16 cellular contexts compared by ENCODE assay signal in the genomic region with DNA sequence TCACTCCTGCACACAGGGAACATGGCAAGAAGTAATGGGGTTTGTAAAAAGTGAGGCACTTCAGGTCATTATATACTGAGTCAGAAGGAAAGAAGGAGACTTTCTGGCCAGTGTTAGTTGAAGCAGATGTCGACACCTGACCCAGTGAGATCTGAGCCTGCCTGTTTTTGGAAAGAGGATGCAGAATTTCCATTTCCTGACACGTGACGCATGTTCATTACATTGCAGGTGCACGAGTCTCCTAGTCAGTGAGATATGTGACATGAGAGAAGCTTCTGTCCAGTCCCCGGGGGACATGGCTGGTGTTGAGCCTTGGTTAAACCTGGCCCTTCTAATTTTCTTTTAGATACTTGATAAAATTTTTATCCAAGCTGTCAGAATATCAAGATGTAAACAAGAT.
DNase-seq lines count a peak whose midpoint lies in the region; ATAC-seq and TF ChIP-seq lines count a peak whose summit lies in the region.
"Had no signal": no experiment of that assay in that cellular context is flagged by ENCODE, and none has a peak within 500 bp of the region (broad histone marks: within the 10 kb centered on the region; RNA-seq: fewer than 3 reads in every experiment).

No MANE protein-coding gene starts in this region.

- peaks cover 11 to 46% (median 33%) of the 10 kb centered on the region in 11 experiments for H3K9me3 ChIP-seq in BLaER1 treated with 17β-estradiol and CSF1 and Interleukin-3, amounts not matched to agents 10 nM and 100 nM (replicated peaks in 1 of 11)
- no peaks in the 10 kb centered on the region for H3K9me3 ChIP-seq in OCI-LY7 (ENCODE audit: low read length)

- H2AFZ ChIP-seq in OCI-LY7 (ENCODE audit: low read length): peak overlapping the region; percentile 12; the same call in 1 of the 2 replicates
- H2AFZ ChIP-seq: GM23338 had no signal

- no peaks in the 10 kb centered on the region for H3K27me3 ChIP-seq in BLaER1 treated with 17β-estradiol and CSF1 and Interleukin-3, amounts not matched to agents 10 nM and 100 nM

- no peaks in the 10 kb centered on the region for H4K20me1 ChIP-seq in BLaER1 treated with 17β-estradiol and CSF1 and Interleukin-3, amounts not matched to agents 10 nM and 100 nM
- no peaks in the 10 kb centered on the region for H4K20me1 ChIP-seq in OCI-LY7 (ENCODE audit: insufficient read depth, low read length)

- ATAC-seq in GM21381 (IDR thresholded peaks at IDR 0.05; ENCODE audit: unreplicated experiment): no peak
- ATAC-seq in GM21360 (IDR thresholded peaks at IDR 0.05; ENCODE audit: unreplicated experiment): no peak
- ATAC-seq in HG03520 (IDR thresholded peaks at IDR 0.05; ENCODE audit: unreplicated experiment): no peak
- ATAC-seq: GM23338, HCT116 had no signal

- no peak overlapping the region for H3K27ac ChIP-seq in BLaER1 treated with 17β-estradiol and CSF1 and Interleukin-3, amounts not matched to agents 10 nM and 100 nM
- peak overlapping the region; percentile 58 for H3K27ac ChIP-seq in OCI-LY7 (ENCODE audit: low read depth, low read length, poor library complexity, severe bottlenecking)

- peaks cover 0 to 17% (median 12%) of the 10 kb centered on the region in 10 experiments; a peak in 15 of 20 replicates for H3K4me1 ChIP-seq in BLaER1 treated with 17β-estradiol and CSF1 and Interleukin-3, amounts not matched to agents 10 nM and 100 nM
- H3K4me1 ChIP-seq in OCI-LY7 (ENCODE audit: insufficient read depth, low read length, poor library complexity, severe bottlenecking): peaks cover 19% of the 10 kb centered on the region

- H3K36me3 ChIP-seq in BLaER1 treated with 17β-estradiol and CSF1 and Interleukin-3, amounts not matched to agents 10 nM and 100 nM: peaks cover 0 to 51% (median 17%) of the 10 kb centered on the region in 11 experiments; a peak in 14 of 22 replicates
- H3K36me3 ChIP-seq in OCI-LY7 (ENCODE audit: insufficient read depth, low read length): peaks cover 50% of the 10 kb centered on the region

- POLR2A ChIA-PET in OCI-LY7 (lab: Charles Lee): no interaction called here

- no peak for TF ChIP-seq CTCF in OCI-LY7 (conservative IDR thresholded peaks at IDR 0.05; ENCODE audit: low read length)

- intact Hi-C loops in OCI-LY7 (cut with micrococcal nuclease; ENCODE audit: unreplicated experiment): no loop called here

- H3K9me2 ChIP-seq in OCI-LY7 (ENCODE audit: insufficient read depth, low read length): no peaks in the 10 kb centered on the region

- H3K4me3 ChIP-seq in BLaER1 treated with 17β-estradiol and CSF1 and Interleukin-3, amounts not matched to agents 10 nM and 100 nM: no peak overlapping the region
- peak overlapping the region; percentile 10 for H3K4me3 ChIP-seq in OCI-LY7 (ENCODE audit: low read depth, low read length, poor library complexity, severe bottlenecking)
- H3K4me3 ChIP-seq: GM23338 had no signal

- peak; percentile 18 for DNase-seq in NAMALWA (ENCODE audit: low spot score)
- peak; percentile 85 for DNase-seq in OCI-LY7 (ENCODE audit: low spot score)
- DNase-seq in germinal center (ENCODE audit: low spot score): peak; percentile 58
- no peak for DNase-seq in cerebellum (ENCODE audit: low spot score)
- DNase-seq: CD4-positive, alpha-beta T cell; CD8-positive, alpha-beta memory T cell; DMS 273 treated with DMSO at 0.1 percent for 48 hours; DMS79; GF-D8; H9 had no signal

- H3K4me2 ChIP-seq in BLaER1 treated with 17β-estradiol and CSF1 and Interleukin-3, amounts not matched to agents 10 nM and 100 nM: peak overlapping the region in 7 of 11 experiments; percentile 5 to 70 (median 41); a peak in 12 of 22 replicates
- peak overlapping the region; percentile 56 for H3K4me2 ChIP-seq in OCI-LY7 (ENCODE audit: low read length)
- H3K4me2 ChIP-seq: GM23338 had no signal

- CTCF ChIA-PET in OCI-LY7 (lab: Charles Lee; ENCODE audit: unreplicated experiment): no interaction called here

- no TSS peak for BruUV-seq in OCI-LY7 (replicated peaks; lab: Mats Ljungman, UMichigan)

- no peak overlapping the region for H3K9ac ChIP-seq in BLaER1 treated with 17β-estradiol and CSF1 and Interleukin-3, amounts not matched to agents 10 nM and 100 nM

- no peaks in the 10 kb centered on the region for H3K79me2 ChIP-seq in OCI-LY7 (ENCODE audit: insufficient read depth, low read depth, low read length)
